Comparison of ENCODE assay signal across 10 cellular contexts in the genomic region with DNA sequence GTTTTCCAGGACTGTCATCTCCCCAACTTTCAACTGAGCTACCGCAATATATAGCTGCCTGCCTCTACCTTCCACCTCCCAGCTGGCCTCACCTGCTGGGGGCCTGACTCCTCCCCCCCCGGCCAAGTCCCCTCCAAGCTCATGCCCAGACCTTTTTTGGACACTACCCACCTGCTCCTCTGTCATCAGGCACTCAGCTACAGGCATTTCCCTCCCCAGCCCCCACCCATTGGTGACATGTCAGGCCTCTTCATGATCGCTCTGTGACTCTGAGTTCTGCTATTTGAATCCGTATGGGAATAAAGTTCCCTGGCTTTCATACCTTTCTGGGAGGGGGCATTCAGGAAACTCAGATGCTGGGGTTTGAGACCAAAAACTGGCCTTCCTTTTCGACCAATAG. TPM values are rescaled to one million over a fixed set of nuclear protein-coding genes. Genes with fewer than 3 reads are reported as not detected.
DNase-seq lines count a peak whose midpoint lies in the region; ATAC-seq and TF ChIP-seq lines count a peak whose summit lies in the region.
"Had no signal": no experiment of that assay in that cellular context is flagged by ENCODE, and none has a peak within 500 bp of the region (broad histone marks: within the 10 kb centered on the region; RNA-seq: fewer than 3 reads in every experiment).

No MANE protein-coding gene starts in this region.

- peak overlapping the region; percentile 88 for H3K9ac ChIP-seq in adipocyte (ENCODE audit: low read length)
- peak overlapping the region; percentile 88 for H3K9ac ChIP-seq in mesenchymal stem cell (ENCODE audit: low read length)

- H3K4ac ChIP-seq in mesenchymal stem cell (ENCODE audit: low read depth in 1 of 2, low read length in 2 of 2): no peak overlapping the region

- no peak for TF ChIP-seq CTCF in testis (IDR thresholded peaks at IDR 0.05)

- CTCF ChIA-PET in activated CD8-positive, alpha-beta memory T cell treated with anti-CD3 and anti-CD28 coated beads, Interleukin-2, amount 10 ng/mL, durations not matched to agents 7 days and 5 days (lab: Charles Lee): interaction anchor here (0.7 to 6.3 kb wide), 13 partner anchors 9 to 390 kb away, joined by 3 to 59 read pairs (median 4); partner anchors contain the start of gene ASF1B

- no peak overlapping the region for H3K23ac ChIP-seq in mesenchymal stem cell (ENCODE audit: low read length in 2 of 2)

- H2BK15ac ChIP-seq in mesenchymal stem cell (ENCODE audit: low read depth, poor library complexity, severe bottlenecking): no peak overlapping the region

- no peak overlapping the region for H2AK5ac ChIP-seq in mesenchymal stem cell (ENCODE audit: low read length, severe bottlenecking)

- H4K91ac ChIP-seq in mesenchymal stem cell (ENCODE audit: low read length): no peak overlapping the region

- no peak overlapping the region for H2BK120ac ChIP-seq in mesenchymal stem cell (ENCODE audit: low read depth, low read length)

- no peak overlapping the region for H3K4me2 ChIP-seq in mesenchymal stem cell (ENCODE audit: low read length, poor library complexity, severe bottlenecking)

- peaks cover 3% of the 10 kb centered on the region for H3K36me3 ChIP-seq in adipocyte (ENCODE audit: control insufficient read depth, insufficient read depth, low read length, severe bottlenecking)
- H3K36me3 ChIP-seq in mesenchymal stem cell (ENCODE audit: control insufficient read depth in 1 of 2, insufficient read depth in 2 of 2, low read depth in 1 of 2, low read length in 2 of 2): peaks cover 0 to 4% of the 10 kb centered on the region in 2 experiments
- H3K36me3 ChIP-seq in testis (ENCODE audit: low read depth, missing control alignments): no peaks in the 10 kb centered on the region

- H3K18ac ChIP-seq in mesenchymal stem cell (ENCODE audit: low read depth in 1 of 2, low read length in 2 of 2): no peak overlapping the region

- peaks cover 47% of the 10 kb centered on the region for H3K4me1 Mint-ChIP-seq in activated CD8-positive, alpha-beta memory T cell treated with anti-CD3 and anti-CD28 coated beads, Interleukin-2, amount 10 ng/mL, durations not matched to agents 7 days and 5 days

- no peak overlapping the region for H2BK12ac ChIP-seq in mesenchymal stem cell (ENCODE audit: low read length in 2 of 2)

- peak overlapping the region; percentile 77 for H3K4me3 Mint-ChIP-seq in activated CD8-positive, alpha-beta memory T cell treated with anti-CD3 and anti-CD28 coated beads, Interleukin-2, amount 10 ng/mL, durations not matched to agents 7 days and 5 days

- H3K14ac ChIP-seq in mesenchymal stem cell (ENCODE audit: low read length in 2 of 2): no peak overlapping the region

- H3K27me3 ChIP-seq in adipocyte (replicated peaks; ENCODE audit: control insufficient read depth, insufficient read depth, low read length) (no peaks in the 10 kb centered on the region), mesenchymal stem cell (ENCODE audit: control insufficient read depth in 1 of 2, insufficient read depth in 1 of 2, low read length in 2 of 2) (no peaks in the 10 kb centered on the region), testis (no peaks in the 10 kb centered on the region)

- H3K4me3 ChIP-seq in adipocyte (ENCODE audit: low read length) (peak overlapping the region; percentile 91), mesenchymal stem cell (ENCODE audit: insufficient read depth in 1 of 2, low read depth in 1 of 2, low read length in 2 of 2) (peak overlapping the region in 1 of 2 experiments; percentile 94), testis (peak overlapping the region in 1 of 2 donors; percentile 92)

- H3K9me3 Mint-ChIP-seq in activated CD8-positive, alpha-beta memory T cell treated with anti-CD3 and anti-CD28 coated beads, Interleukin-2, amount 10 ng/mL, durations not matched to agents 7 days and 5 days (ENCODE audit: low read depth): no peaks in the 10 kb centered on the region

- WGBS in mesenchymal stem cell: 79% methylated on average over 5 of the region's 5 CpGs
- WGBS in testis, 2 donors: 36 to 48% methylated on average over 5 of the region's 5 CpGs

- no peaks in the 10 kb centered on the region for H3K9me3 ChIP-seq in adipocyte (ENCODE audit: control insufficient read depth, low read length)
- no peaks in the 10 kb centered on the region for H3K9me3 ChIP-seq in mesenchymal stem cell (ENCODE audit: control insufficient read depth, low read length)
- no peaks in the 10 kb centered on the region for H3K9me3 ChIP-seq in testis

- no peak overlapping the region for H2AFZ ChIP-seq in mesenchymal stem cell (ENCODE audit: low read depth, low read length)

- H3K4me1 ChIP-seq in adipocyte (ENCODE audit: control insufficient read depth, insufficient read depth, low read length): peaks cover 70% of the 10 kb centered on the region
- peaks cover 52% of the 10 kb centered on the region for H3K4me1 ChIP-seq in mesenchymal stem cell (ENCODE audit: control insufficient read depth, insufficient read depth, low read depth, low read length)
- peaks cover 70% of the 10 kb centered on the region for H3K4me1 ChIP-seq in testis

- no peak overlapping the region for H2BK5ac ChIP-seq in mesenchymal stem cell (ENCODE audit: low read depth, low read length, poor library complexity, severe bottlenecking)

- H3K27ac ChIP-seq in mesenchymal stem cell (ENCODE audit: low read length, poor library complexity, severe bottlenecking) (no peak overlapping the region), testis (peak overlapping the region; percentile 89 to 90)

- no peaks in the 10 kb centered on the region for H3K27me3 Mint-ChIP-seq in activated CD8-positive, alpha-beta memory T cell treated with anti-CD3 and anti-CD28 coated beads, Interleukin-2, amount 10 ng/mL, durations not matched to agents 7 days and 5 days

- no peak for DNase-seq in activated CD8-positive, alpha-beta memory T cell treated with anti-CD3 and anti-CD28 coated beads, Interleukin-2, amount 10 ng/mL, durations not matched to agents 7 days and 5 days
- no peak for DNase-seq in activated CD8-positive, alpha-beta memory T cell treated with anti-CD3 and anti-CD28 coated beads for 24 hours
- DNase-seq in adipocyte (ENCODE audit: low read depth): no peak
- DNase-seq in mesenchymal stem cell: no peak
- no peak for DNase-seq in testis
- no peak for DNase-seq in iPS-NIHi7 (ENCODE audit: extremely low spot score)
- no peak for DNase-seq in ureter (ENCODE audit: low spot score)
- DNase-seq: HCEC 1CT; stimulated activated CD4-positive, alpha-beta T cell treated with anti-CD3 and anti-CD28 coated beads, Interleukin-4, amount 100 ng/mL, for 1 hour had no signal

- H3K36me3 Mint-ChIP-seq in activated CD8-positive, alpha-beta memory T cell treated with anti-CD3 and anti-CD28 coated beads, Interleukin-2, amount 10 ng/mL, durations not matched to agents 7 days and 5 days: no peaks in the 10 kb centered on the region

- no peak for ATAC-seq in activated CD8-positive, alpha-beta memory T cell treated with anti-CD3 and anti-CD28 coated beads, Interleukin-2, amount 10 ng/mL, durations not matched to agents 7 days and 5 days
- no peak for ATAC-seq in GM18868 (IDR thresholded peaks at IDR 0.05; ENCODE audit: unreplicated experiment)

- intact Hi-C loops in testis (cut with DNase I; ENCODE audit: low total_unique reads): no loop called here

- no peak for TF ChIP-seq POLR2A in testis (IDR thresholded peaks at IDR 0.05)

- no peak overlapping the region for H4K8ac ChIP-seq in mesenchymal stem cell (ENCODE audit: low read length)

- H3K27ac Mint-ChIP-seq in activated CD8-positive, alpha-beta memory T cell treated with anti-CD3 and anti-CD28 coated beads, Interleukin-2, amount 10 ng/mL, durations not matched to agents 7 days and 5 days: no peak overlapping the region

- peaks cover 42% of the 10 kb centered on the region for H3K79me1 ChIP-seq in mesenchymal stem cell (replicated peaks; ENCODE audit: low read length, poor library complexity, severe bottlenecking)

RNA-seq across cellular contexts. Expression of gene PRKACA, which starts 1.8 kb away (rescaled TPM):
- 10 to 100 TPM; 42.3 to 65.4 TPM for total RNA-seq in activated CD8-positive, alpha-beta memory T cell treated with anti-CD3 and anti-CD28 coated beads, Interleukin-2, amount 10 ng/mL, durations not matched to agents 7 days and 5 days
- 96.5 TPM for polyA plus RNA-seq in mesenchymal stem cell (2013, experiment 1 of 2)
- 94.5 TPM for polyA plus RNA-seq in mesenchymal stem cell (2013, experiment 2 of 2)
- total RNA-seq in testis (100 to 1,000 TPM; 114 to 116 TPM), ureter (89.3 TPM)
- 203 TPM for polyA plus RNA-seq in testis (ENCODE audit: insufficient read depth, low read depth, low replicate concordance)

RNA-seq across cellular contexts. Expression of gene ASF1B, which starts 20.6 kb away (rescaled TPM):
- total RNA-seq in activated CD8-positive, alpha-beta memory T cell treated with anti-CD3 and anti-CD28 coated beads, Interleukin-2, amount 10 ng/mL, durations not matched to agents 7 days and 5 days: 100 to 1,000 TPM; 117 to 124 TPM
- 3.5 TPM for polyA plus RNA-seq in mesenchymal stem cell (2013, experiment 1 of 2)
- polyA plus RNA-seq in mesenchymal stem cell (2013, experiment 2 of 2): 3.5 TPM
- 10 to 100 TPM; 31.5 to 52.7 TPM for total RNA-seq in testis
- 55.2 TPM for polyA plus RNA-seq in testis (ENCODE audit: insufficient read depth, low read depth, low replicate concordance)
- total RNA-seq in ureter: 1.5 TPM

RNA-seq across cellular contexts. Expression of gene SAMD1, which starts 25.2 kb away (rescaled TPM):
- 10 to 100 TPM; 60.4 to 81.9 TPM for total RNA-seq in activated CD8-positive, alpha-beta memory T cell treated with anti-CD3 and anti-CD28 coated beads, Interleukin-2, amount 10 ng/mL, durations not matched to agents 7 days and 5 days
- polyA plus RNA-seq in mesenchymal stem cell (2013, experiment 1 of 2): 27.9 TPM
- polyA plus RNA-seq in mesenchymal stem cell (2013, experiment 2 of 2): 26.5 TPM
- total RNA-seq in testis (10 to 100 TPM; 50.6 to 72.9 TPM), ureter (24.3 TPM)
- 34.0 TPM for polyA plus RNA-seq in testis (ENCODE audit: insufficient read depth, low read depth, low replicate concordance)

RNA-seq across cellular contexts. Expression of gene C19orf67, which starts 30.2 kb away (rescaled TPM):
- total RNA-seq in activated CD8-positive, alpha-beta memory T cell treated with anti-CD3 and anti-CD28 coated beads, Interleukin-2, amount 10 ng/mL, durations not matched to agents 7 days and 5 days: not detected
- not detected for polyA plus RNA-seq in mesenchymal stem cell (2013, experiment 1 of 2)
- not detected for polyA plus RNA-seq in mesenchymal stem cell (2013, experiment 2 of 2)
- 10 to 100 TPM in 1 of 2 donors, 1 to 10 TPM in 1; 5.0 to 12.7 TPM for total RNA-seq in testis
- polyA plus RNA-seq in testis (ENCODE audit: insufficient read depth, low read depth, low replicate concordance): 12.6 TPM
- not detected for total RNA-seq in ureter

RNA-seq across cellular contexts. Expression of gene MISP3, which starts 43.2 kb away (rescaled TPM):
- total RNA-seq in activated CD8-positive, alpha-beta memory T cell treated with anti-CD3 and anti-CD28 coated beads, Interleukin-2, amount 10 ng/mL, durations not matched to agents 7 days and 5 days: 1 to 10 TPM; 1.4 to 2.4 TPM
- 0.68 TPM for polyA plus RNA-seq in mesenchymal stem cell (2013, experiment 1 of 2)
- 0.47 TPM for polyA plus RNA-seq in mesenchymal stem cell (2013, experiment 2 of 2)
- total RNA-seq in testis (1 to 10 TPM; 4.2 to 7.2 TPM), ureter (4.3 TPM)
- 0.76 TPM for polyA plus RNA-seq in testis (ENCODE audit: insufficient read depth, low read depth, low replicate concordance)

Comparison
In these comparisons a context has a peak if more than half of its experiments do, and no peak if none do; other contexts are left out.
1. RNA of gene ASF1B, which starts 20.6 kb away (total RNA-seq): 117 to 124 TPM in activated CD8-positive, alpha-beta memory T cell treated with anti-CD3 and anti-CD28 coated beads, Interleukin-2, amount 10 ng/mL, durations not matched to agents 7 days and 5 days and 31.5 to 52.7 TPM in testis; 1.5 TPM in ureter (single experiment); every median in the first group is over 10 times any median in the second.